8 cellular contexts compared by ENCODE assay signal in the genomic region with DNA sequence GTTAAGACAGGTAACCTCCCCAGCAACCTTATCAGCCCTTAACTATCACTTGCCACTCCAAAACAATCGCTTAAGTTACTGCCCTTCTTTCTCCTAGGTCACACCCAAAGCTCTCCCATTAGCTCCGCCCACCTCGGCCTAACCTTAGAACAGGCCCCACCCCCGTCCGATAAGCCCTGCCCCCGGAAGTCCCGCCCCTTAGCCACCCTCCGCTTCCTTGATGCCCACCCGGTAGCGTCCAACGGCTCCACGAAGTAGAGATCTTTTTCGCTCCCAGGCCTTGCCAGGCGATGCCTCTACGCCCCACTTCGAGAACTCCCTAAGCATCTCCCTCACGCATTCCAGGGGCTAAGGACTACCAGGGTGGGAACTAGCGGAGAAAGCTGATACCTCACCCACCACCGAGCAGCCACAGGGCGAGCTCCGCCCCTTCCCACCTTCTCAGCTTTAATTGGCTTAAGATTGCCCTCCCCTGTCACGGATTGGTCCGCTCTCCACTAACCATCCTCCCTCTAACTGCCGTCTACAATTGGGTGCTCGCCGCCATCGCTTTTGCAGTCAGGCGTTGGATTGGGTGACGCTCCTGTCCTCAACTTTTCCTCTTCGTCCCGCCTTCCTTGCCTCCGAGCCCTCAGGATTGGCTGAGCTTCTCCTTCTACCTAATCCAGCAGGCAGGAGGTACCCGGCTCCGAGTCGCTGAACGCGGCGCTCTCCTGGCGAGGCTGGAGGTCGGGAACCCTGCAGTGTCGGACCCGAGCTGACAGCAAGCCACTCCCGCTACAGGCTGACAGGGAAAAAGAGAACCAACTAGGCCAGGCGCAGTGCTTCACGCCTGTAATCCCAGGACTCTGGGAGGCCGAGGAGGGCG. TPM values are rescaled to one million over a fixed set of nuclear protein-coding genes. Genes with fewer than 3 reads are reported as not detected.
DNase-seq lines count a peak whose midpoint lies in the region; ATAC-seq lines count a peak whose summit lies in the region.

A gene (minus strand): TSS at position 425 of the 868 bp plus-strand sequence. CDS start 496 bp downstream, outside the sequence.

- peak within 1 kb of the TSS; percentile 83 to 99 (median 98) for H3K27ac Mint-ChIP-seq in CD8-positive, alpha-beta memory T cell
- peak within 1 kb of the TSS; percentile 84 to 89 for H3K27ac Mint-ChIP-seq in effector memory CD8-positive, alpha-beta T cell
- peak within 1 kb of the TSS; percentile 90 for H3K27ac Mint-ChIP-seq in memory B cell

- no peaks in the 10 kb centered on the region for H3K27me3 Mint-ChIP-seq in CD8-positive, alpha-beta memory T cell
- H3K27me3 Mint-ChIP-seq in effector memory CD8-positive, alpha-beta T cell, result no peaks in the 10 kb centered on the region
- H3K27me3 Mint-ChIP-seq in memory B cell, result no peaks in the 10 kb centered on the region

- peaks cover 14% of the 10 kb centered on the region for H3K36me3 ChIP-seq in CD8-positive, alpha-beta memory T cell (ENCODE audit: insufficient read depth, low read length)

- peaks cover 0 to 27% (median under 1%) of the 10 kb centered on the region in 3 donors for H3K36me3 Mint-ChIP-seq in CD8-positive, alpha-beta memory T cell
- peaks cover 12% of the 10 kb centered on the region for H3K36me3 Mint-ChIP-seq in effector memory CD8-positive, alpha-beta T cell (ENCODE audit: insufficient read depth)
- H3K36me3 Mint-ChIP-seq in memory B cell, result peaks cover 7% of the 10 kb centered on the region

- H3K4me1 Mint-ChIP-seq in CD8-positive, alpha-beta memory T cell, result peaks cover 24 to 40% (median 33%) of the 10 kb centered on the region in 3 donors
- peaks cover 3 to 12% of the 10 kb centered on the region in 2 donors for H3K4me1 Mint-ChIP-seq in effector memory CD8-positive, alpha-beta T cell (ENCODE audit: low read depth in 2 of 2)
- peaks cover 10% of the 10 kb centered on the region for H3K4me1 Mint-ChIP-seq in memory B cell

- no peaks in the 10 kb centered on the region for H3K27me3 ChIP-seq in CD8-positive, alpha-beta memory T cell (ENCODE audit: insufficient read depth, low read length, poor library complexity, severe bottlenecking)

- H3K4me3 ChIP-seq in CD8-positive, alpha-beta memory T cell (ENCODE audit: low read length), result peak within 1 kb of the TSS; percentile 99

- H3K9me3 Mint-ChIP-seq in CD8-positive, alpha-beta memory T cell, result no peaks in the 10 kb centered on the region
- no peaks in the 10 kb centered on the region for H3K9me3 Mint-ChIP-seq in effector memory CD8-positive, alpha-beta T cell
- no peaks in the 10 kb centered on the region for H3K9me3 Mint-ChIP-seq in memory B cell

- H3K4me1 ChIP-seq in CD8-positive, alpha-beta memory T cell (ENCODE audit: insufficient read depth, low read length), result peaks cover 22% of the 10 kb centered on the region

- ATAC-seq in GM19468 (IDR thresholded peaks at IDR 0.05; ENCODE audit: extremely low read depth, unreplicated experiment) (peak; percentile 81), memory B cell (ENCODE audit: low read depth) (peak; percentile 92)
- peak; percentile 93 for ATAC-seq in effector memory CD8-positive, alpha-beta T cell (replicated peaks)

- H3K27ac ChIP-seq in CD8-positive, alpha-beta memory T cell (ENCODE audit: low read depth, low read length), result peak within 1 kb of the TSS; percentile 91

- peak within 1 kb of the TSS; percentile 91 to 100 (median 99) for H3K4me3 Mint-ChIP-seq in CD8-positive, alpha-beta memory T cell
- peak within 1 kb of the TSS; percentile 88 for H3K4me3 Mint-ChIP-seq in effector memory CD8-positive, alpha-beta T cell
- H3K4me3 Mint-ChIP-seq in memory B cell, result peak within 1 kb of the TSS; percentile 95

- H3K9me3 ChIP-seq in CD8-positive, alpha-beta memory T cell (ENCODE audit: low read length), result no peaks in the 10 kb centered on the region

- CTCF ChIA-PET in CD8-positive, alpha-beta memory T cell (lab: Charles Lee), result interaction anchor here (0.8 to 3.6 kb wide), 20 partner anchors 10 to 194 kb away, joined by 3 to 36 read pairs (median 4); a partner anchor contains a TSS

- DNase-seq in CD8-positive, alpha-beta memory T cell, result peak; percentile 95 to 99 (median 98)
- peak; percentile 98 for DNase-seq in HS-5 (ENCODE audit: low read depth)
- DNase-seq in NK-92 treated with Interleukin-12 subunit alpha and Interleukin-12 subunit beta, amount 100 ng/mL, for 24 hours (lab: John Stamatoyannopoulos, UW), result peak; percentile 96
- DNase-seq in activated CD8-positive, alpha-beta memory T cell treated with anti-CD3 and anti-CD28 coated beads for 24 hours, result peak; percentile 98
- peak; percentile 92 to 96 (median 95) for DNase-seq in effector memory CD8-positive, alpha-beta T cell
- DNase-seq in memory B cell (ENCODE audit: low spot score in 2 of 2), result peak; percentile 93 to 98
- DNase-seq in stimulated activated CD8-positive, alpha-beta memory T cell treated with anti-CD3 and anti-CD28 coated beads, Interleukin-12 subunit alpha, Interleukin-12 subunit beta, amount 100 ng/mL, for 24 hours (ENCODE audit: extremely low read depth), result peak; percentile 93

- POLR2A ChIA-PET in CD8-positive, alpha-beta memory T cell (lab: Charles Lee), result interaction anchor here (0.5 to 3.2 kb wide), 23 partner anchors 13 to 180 kb away, joined by 3 to 70 read pairs (median 5); a partner anchor contains a TSS

RNA-seq across cellular contexts. Expression of the gene that starts here (rescaled TPM):
- 10 to 100 TPM in 1 of 2 experiments, 1 to 10 TPM in 1; 9.4 to 11.6 TPM for total RNA-seq in CD8-positive, alpha-beta memory T cell
- 3.5 TPM for polyA plus RNA-seq in CD8-positive, alpha-beta memory T cell

Comparison
In these comparisons a context has a peak if more than half of its experiments do, and no peak if none do; other contexts are left out.
1. Peak in every context shown above with its lines: DNase-seq, ATAC-seq, H3K4me3 ChIP-seq and H3K27ac ChIP-seq.